8 cellular contexts compared by ENCODE assay signal in the genomic region with DNA sequence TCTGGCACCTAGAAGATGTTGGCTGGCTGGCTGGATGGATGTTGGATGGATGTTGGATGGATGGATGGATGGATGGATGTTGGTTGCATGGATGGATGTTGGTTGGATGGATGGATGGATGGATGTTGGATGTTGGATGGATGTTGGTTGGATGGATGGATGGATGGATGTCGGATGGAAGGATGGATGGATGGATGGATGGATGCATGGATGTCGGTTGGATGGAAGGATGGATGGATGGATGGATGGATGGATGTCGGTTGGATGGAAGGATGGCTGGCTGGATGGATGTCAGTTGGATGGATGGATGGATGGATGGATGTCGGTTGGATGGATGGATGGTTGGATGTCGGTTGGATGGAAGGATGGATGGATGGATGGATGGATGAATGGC.
"Had no signal": no experiment of that assay in that cellular context is flagged by ENCODE, and none has a peak within 500 bp of the region (broad histone marks: within the 10 kb centered on the region; RNA-seq: fewer than 3 reads in every experiment).

No MANE protein-coding gene starts in this region.

- H3K36me3 ChIP-seq: HAP-1 had no signal

- H2AFZ ChIP-seq: GM23248 had no signal

- H3K9me3 ChIP-seq: HAP-1 had no signal

- H3K27ac Mint-ChIP-seq: IgD-negative memory B cell had no signal

- H3K4me3 Mint-ChIP-seq: IgD-negative memory B cell had no signal

- DNase-seq: GM23248, GOT3, H7, KG1 had no signal

- H3K36me3 Mint-ChIP-seq: IgD-negative memory B cell had no signal

- H3K4me1 ChIP-seq: HAP-1 had no signal

- H3K27ac ChIP-seq: GM23248 had no signal

- H3K4me3 ChIP-seq: GM23248, HAP-1 had no signal

- ATAC-seq: HCT116, HepG2 had no signal

- FAIRE-seq: HepG2 had no signal

- H3K9ac ChIP-seq: GM23248 had no signal
